In the genomic region with DNA sequence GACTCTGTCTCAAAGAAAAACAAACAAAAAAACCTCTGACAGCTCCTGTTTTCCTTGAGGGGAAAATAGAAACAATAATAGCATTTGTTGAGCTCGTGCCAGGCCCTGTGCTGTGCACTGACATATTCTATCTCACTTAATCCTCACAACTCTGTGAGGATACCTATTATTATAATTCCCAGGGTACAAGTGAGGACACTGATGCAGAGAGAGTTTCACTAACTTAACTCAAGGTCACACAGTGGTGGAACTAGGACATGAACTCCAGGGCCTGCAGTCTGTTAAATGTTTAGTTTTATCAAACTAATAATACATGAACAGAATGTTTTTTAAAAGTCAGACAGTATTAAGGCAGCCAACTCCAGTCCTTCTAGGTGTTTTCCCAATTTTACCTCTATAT, we compare ENCODE assay signal across 29 cellular contexts. TPM values are rescaled to one million over a fixed set of nuclear protein-coding genes. Genes with fewer than 3 reads are reported as not detected.
A peak's percentile ranks its signal among the peaks of the same experiment; 100 is the strongest.
DNase-seq lines count a peak whose midpoint lies in the region; ATAC-seq, FAIRE-seq and TF ChIP-seq lines count a peak whose summit lies in the region.
"Had no signal": no experiment of that assay in that cellular context is flagged by ENCODE, and none has a peak within 500 bp of the region (broad histone marks: within the 10 kb centered on the region; RNA-seq: fewer than 3 reads in every experiment).

No MANE protein-coding gene starts in this region.

- FAIRE-seq in kidney (lab: Jason Lieb, UNC) = no peak
- FAIRE-seq: GM12892, GM19239 had no signal

- TF ChIP-seq CTCF in heart right ventricle (IDR thresholded peaks at IDR 0.05) = no peak
- TF ChIP-seq CTCF in esophagus muscularis mucosa (IDR thresholded peaks at IDR 0.05) = no peak
- TF ChIP-seq CTCF in right lobe of liver (IDR thresholded peaks at IDR 0.05) = no peak
- peak; percentile 13 for TF ChIP-seq CTCF in thoracic aorta (IDR thresholded peaks at IDR 0.05)
- TF ChIP-seq CTCF in kidney (IDR thresholded peaks at IDR 0.05; ENCODE audit: borderline replicate concordance, extremely low read depth, insufficient read depth) = no peak
- no peak for TF ChIP-seq CTCF in tibial nerve (IDR thresholded peaks at IDR 0.05)

- TF ChIP-seq POLR2A in esophagus muscularis mucosa (IDR thresholded peaks at IDR 0.05; ENCODE audit: low read depth) (no peak), right lobe of liver (IDR thresholded peaks at IDR 0.05) (no peak), tibial nerve (IDR thresholded peaks at IDR 0.05) (no peak)

- H3K4me1 ChIP-seq in heart right ventricle (peaks cover 0 to 65% (median 39%) of the 10 kb centered on the region in 9 donors), right cardiac atrium (ENCODE audit: control insufficient read depth, insufficient read depth, low read length) (no peaks in the 10 kb centered on the region), esophagus muscularis mucosa (peaks cover 27 to 49% (median 46%) of the 10 kb centered on the region in 4 donors), right lobe of liver (peaks cover 0 to 24% (median 7%) of the 10 kb centered on the region in 4 donors), thoracic aorta (ENCODE audit: control insufficient read depth in 1 of 2, low read depth in 2 of 2) (peaks cover 45 to 87% of the 10 kb centered on the region in 2 donors), kidney (ENCODE audit: control insufficient read depth in 1 of 2, insufficient read depth in 1 of 2, low read depth in 1 of 2, low read length in 2 of 2) (peaks cover 3 to 6% of the 10 kb centered on the region in 2 donors), tibial nerve (peaks cover 0 to 14% (median 4%) of the 10 kb centered on the region in 4 donors)

- H3K4me3 ChIP-seq in heart right ventricle (no peak overlapping the region), right cardiac atrium (ENCODE audit: low read length) (no peak overlapping the region), esophagus muscularis mucosa (no peak overlapping the region), right lobe of liver (no peak overlapping the region), thoracic aorta (peak overlapping the region; percentile 27), kidney (ENCODE audit: low read length in 2 of 2) (no peak overlapping the region), tibial nerve (no peak overlapping the region)
- H3K4me3 ChIP-seq: GM23248 had no signal

- H3K9me3 ChIP-seq in heart right ventricle (no peaks in the 10 kb centered on the region), right cardiac atrium (ENCODE audit: control insufficient read depth, low read length) (no peaks in the 10 kb centered on the region), esophagus muscularis mucosa (no peaks in the 10 kb centered on the region), right lobe of liver (no peaks in the 10 kb centered on the region), thoracic aorta (no peaks in the 10 kb centered on the region), kidney (ENCODE audit: control insufficient read depth in 1 of 2, low read length in 2 of 2) (no peaks in the 10 kb centered on the region), tibial nerve (no peaks in the 10 kb centered on the region)

- DNase-seq in heart right ventricle = no peak
- DNase-seq in right cardiac atrium = no peak
- no peak for DNase-seq in esophagus muscularis mucosa (ENCODE audit: extremely low spot score)
- no peak for DNase-seq in right lobe of liver
- no peak for DNase-seq in thoracic aorta (ENCODE audit: low spot score)
- no peak for DNase-seq in EL
- no peak for DNase-seq in kidney
- DNase-seq in tibial nerve (ENCODE audit: low spot score in 2 of 2) = no peak
- DNase-seq: Calu3, DMS79 treated with DMSO at 0.1 percent for 48 hours, GM23248, H7, Karpas-422, NCI-H1092, NCI-H1436, NCI-H187, NCI-H2081 treated with DMSO at 0.1 percent for 48 hours, NCI-H2171, NCI-H226, NCI-H510A, NCI-H69, SIG-M5 had no signal

- TF ChIP-seq EP300 in esophagus muscularis mucosa (IDR thresholded peaks at IDR 0.05) (no peak), tibial nerve (IDR thresholded peaks at IDR 0.05) (no peak)

- H3K27me3 ChIP-seq in heart right ventricle (peaks cover 0 to 11% (median 0%) of the 10 kb centered on the region in 7 donors), right cardiac atrium (ENCODE audit: control insufficient read depth, insufficient read depth) (no peaks in the 10 kb centered on the region), esophagus muscularis mucosa (peaks cover 0 to 6% (median 0%) of the 10 kb centered on the region in 4 donors), right lobe of liver (no peaks in the 10 kb centered on the region), thoracic aorta (replicated peaks; ENCODE audit: insufficient read depth) (no peaks in the 10 kb centered on the region), tibial nerve (peaks cover 0 to 8% of the 10 kb centered on the region in 2 donors)

- H3K36me3 ChIP-seq in heart right ventricle (peaks cover 0 to 42% (median 8%) of the 10 kb centered on the region in 9 donors), esophagus muscularis mucosa (peaks cover 4 to 30% (median 28%) of the 10 kb centered on the region in 4 donors), right lobe of liver (no peaks in the 10 kb centered on the region), thoracic aorta (no peaks in the 10 kb centered on the region), kidney (ENCODE audit: control insufficient read depth in 1 of 2, insufficient read depth in 2 of 2, low read length in 2 of 2) (no peaks in the 10 kb centered on the region), tibial nerve (peaks cover 0 to 71% (median 0%) of the 10 kb centered on the region in 3 donors)

- WGBS in heart right ventricle, 2 donors = 27 to 38% methylated on average over 1 of the region's 1 CpG
- 56% methylated on average over 1 of the region's 1 CpG for WGBS in right cardiac atrium
- 54% methylated on average over 1 of the region's 1 CpG for WGBS in esophagus muscularis mucosa
- WGBS in right lobe of liver (ENCODE audit: insufficient coverage, low coverage, low lambda C conversion rate, missing lambda C conversion rate) = 22% methylated on average over 1 of the region's 1 CpG
- 36 to 51% methylated on average over 1 of the region's 1 CpG for WGBS in tibial nerve, 2 donors

- ATAC-seq in heart right ventricle = peak in 3 of 8 donors; percentile 16 to 22 (median 21)
- no peak for ATAC-seq in right cardiac atrium
- no peak for ATAC-seq in right lobe of liver
- no peak for ATAC-seq in thoracic aorta (ENCODE audit: insufficient number of reproducible peaks, low FRiP score, low read depth)
- ATAC-seq: Panc1 had no signal

- H3K27ac ChIP-seq in heart right ventricle (peak overlapping the region in 8 of 10 donors; percentile 10 to 64 (median 44)), right cardiac atrium (ENCODE audit: low read length) (no peak overlapping the region), esophagus muscularis mucosa (replicated peaks in 1 of 4) (peak overlapping the region; percentile 20 to 65 (median 46)), right lobe of liver (peak overlapping the region in 2 of 3 donors; percentile 79 to 97), thoracic aorta (peak overlapping the region; percentile 72 to 89), kidney (ENCODE audit: low read depth in 2 of 2, low read length in 2 of 2) (no peak overlapping the region), tibial nerve (no peak overlapping the region)
- H3K27ac ChIP-seq: GM23248, RWPE1 had no signal

- H3K9ac ChIP-seq in kidney (ENCODE audit: low read length in 2 of 2) = no peak overlapping the region
- H3K9ac ChIP-seq: GM23248 had no signal

- intact Hi-C loops in heart right ventricle (cut with DNase I) (loop anchor here in 1 of 10 donors (5.0 kb wide), 1 partner anchor 38 kb away; no protein-coding TSS in a partner anchor), right cardiac atrium (cut with DNase I) (loop anchor here in 1 of 4 donors (5.0 kb wide), 1 partner anchor 48 kb away; a partner anchor contains a TSS), esophagus muscularis mucosa (cut with DNase I) (no loop called here), right lobe of liver (cut with DNase I) (no loop called here), kidney (cut with DNase I) (no loop called here)

RNA-seq across cellular contexts. Expression of a gene that starts 5.1 kb away (rescaled TPM):
- total RNA-seq in heart right ventricle (100 to 1,000 TPM in 2 of 10 donors, 10 to 100 TPM in 8; 44.7 to 130 (median 73.5) TPM), right cardiac atrium (100 to 1,000 TPM in 3 of 4 donors, 10 to 100 TPM in 1; 94.5 to 151 (median 111) TPM), esophagus muscularis mucosa (10 to 100 TPM in 2 of 4 donors, 1 to 10 TPM in 2; 5.5 to 17.0 (median 9.8) TPM), right lobe of liver (1 to 10 TPM; 1.0 to 8.3 (median 2.4) TPM), thoracic aorta (10 to 100 TPM in 1 of 2 donors, 1 to 10 TPM in 1; 6.2 to 18.8 TPM), kidney (0.35 TPM), tibial nerve (under 1 TPM in 1 of 4 donors, not detected in 3; 0.21 TPM)
- polyA plus RNA-seq in heart right ventricle (10 to 100 TPM; 12.4 to 75.1 TPM), right cardiac atrium (106 TPM), kidney (ENCODE audit: insufficient read depth, low read depth, low replicate concordance) (4.2 TPM)
- total RNA-seq: A172, Calu3, GM23248, HT-29 had no signal

RNA-seq across cellular contexts. Expression of a gene that starts 20.7 kb away (rescaled TPM):
- not detected for total RNA-seq in heart right ventricle
- polyA plus RNA-seq in heart right ventricle = not detected
- not detected for total RNA-seq in right cardiac atrium
- 0.07 TPM for polyA plus RNA-seq in right cardiac atrium
- total RNA-seq in esophagus muscularis mucosa = under 1 TPM in 1 of 4 donors, not detected in 3; 0.23 TPM
- total RNA-seq in right lobe of liver = not detected
- total RNA-seq in thoracic aorta = not detected
- total RNA-seq in kidney = 0.28 TPM
- 1.2 TPM for polyA plus RNA-seq in kidney (ENCODE audit: insufficient read depth, low read depth, low replicate concordance)
- total RNA-seq in tibial nerve = not detected
- total RNA-seq: A172, Calu3, GM23248 had no signal
- polyA plus RNA-seq: BJ, GM23248 had no signal

RNA-seq across cellular contexts. Expression of a gene that starts 35.5 kb away (rescaled TPM):
- total RNA-seq in heart right ventricle = 10 to 100 TPM in 7 of 10 donors, 1 to 10 TPM in 3; 4.5 to 22.5 (median 10.8) TPM
- polyA plus RNA-seq in heart right ventricle = 10 to 100 TPM in 1 of 2 donors, 1 to 10 TPM in 1; 8.4 to 18.2 TPM
- 10 to 100 TPM in 1 of 4 donors, 1 to 10 TPM in 3; 7.8 to 11.6 (median 8.7) TPM for total RNA-seq in right cardiac atrium
- 9.9 TPM for polyA plus RNA-seq in right cardiac atrium
- 100 to 1,000 TPM in 3 of 4 donors, 10 to 100 TPM in 1; 64.6 to 132 (median 118) TPM for total RNA-seq in esophagus muscularis mucosa
- 10 to 100 TPM in 3 of 6 experiments, 1 to 10 TPM in 3; 3.9 to 14.4 (median 9.0) TPM for total RNA-seq in right lobe of liver
- total RNA-seq in thoracic aorta = 10 to 100 TPM; 28.1 to 56.6 TPM
- total RNA-seq in kidney = 45.9 TPM
- polyA plus RNA-seq in kidney (ENCODE audit: insufficient read depth, low read depth, low replicate concordance) = 55.2 TPM
- 10 to 100 TPM; 13.1 to 41.4 (median 26.3) TPM for total RNA-seq in tibial nerve

RNA-seq across cellular contexts. Expression of a gene that starts 48.2 kb away (rescaled TPM):
- total RNA-seq in heart right ventricle (10 to 100 TPM in 8 of 10 donors, 1 to 10 TPM in 2; 9.2 to 18.0 (median 11.5) TPM), right cardiac atrium (10 to 100 TPM; 14.2 to 19.8 (median 15.4) TPM), esophagus muscularis mucosa (10 to 100 TPM; 14.9 to 24.1 (median 18.6) TPM), right lobe of liver (10 to 100 TPM in 4 of 6 experiments, 1 to 10 TPM in 2; 7.6 to 14.6 (median 10.5) TPM), thoracic aorta (10 to 100 TPM; 44.3 to 46.1 TPM), kidney (40.1 TPM), tibial nerve (10 to 100 TPM; 24.0 to 55.5 (median 33.4) TPM)
- polyA plus RNA-seq in heart right ventricle (10 to 100 TPM in 1 of 2 donors, 1 to 10 TPM in 1; 3.7 to 19.2 TPM), right cardiac atrium (8.1 TPM), kidney (ENCODE audit: insufficient read depth, low read depth, low replicate concordance) (14.3 TPM)

RNA-seq across cellular contexts. Expression of a gene that starts 48.5 kb away (rescaled TPM):
- 10 to 100 TPM; 26.2 to 48.5 (median 31.0) TPM for total RNA-seq in heart right ventricle
- polyA plus RNA-seq in heart right ventricle = 10 to 100 TPM; 20.5 to 48.5 TPM
- 10 to 100 TPM; 29.3 to 54.7 (median 36.4) TPM for total RNA-seq in right cardiac atrium
- polyA plus RNA-seq in right cardiac atrium = 20.8 TPM
- 10 to 100 TPM; 34.1 to 55.7 (median 38.8) TPM for total RNA-seq in esophagus muscularis mucosa
- total RNA-seq in right lobe of liver = 10 to 100 TPM; 37.4 to 84.3 (median 53.5) TPM
- 10 to 100 TPM; 62.5 to 74.9 TPM for total RNA-seq in thoracic aorta
- total RNA-seq in kidney = 86.1 TPM
- polyA plus RNA-seq in kidney (ENCODE audit: insufficient read depth, low read depth, low replicate concordance) = 24.8 TPM
- 10 to 100 TPM; 29.0 to 80.7 (median 50.2) TPM for total RNA-seq in tibial nerve

Comparison
In these comparisons a context has a peak if more than half of its experiments do, and no peak if none do; other contexts are left out.
1. H3K27ac ChIP-seq: peak in heart right ventricle (8 of 10), esophagus muscularis mucosa (4 of 4), right lobe of liver (2 of 3) and thoracic aorta (2 of 2); none in right cardiac atrium (single experiment), kidney (0 of 2) and tibial nerve (0 of 4).